8 cellular contexts compared by ENCODE assay signal in genomic region chr6:169990095-169991030, GRCh38.
A peak's percentile ranks its signal among the peaks of the same experiment; 100 is the strongest.
DNase-seq lines count a peak whose midpoint lies in the region; ATAC-seq lines count a peak whose summit lies in the region.

No MANE protein-coding gene starts in this region.

- H3K36me3 Mint-ChIP-seq in T-helper 2 cell treated with Interferon-gamma antibody and Interleukin-4, amounts not matched to agents 5 μg/mL and 100 μg/mL, for 36 hours (ENCODE audit: low read depth): no peaks in the 10 kb centered on the region

- peak overlapping the region; percentile 57 for H3K4me3 Mint-ChIP-seq in T-helper 2 cell treated with Interferon-gamma antibody and Interleukin-4, amounts not matched to agents 5 μg/mL and 100 μg/mL, for 36 hours

- H3K4me3 ChIP-seq in SJCRH30: no peak overlapping the region

- no peaks in the 10 kb centered on the region for H3K9me3 ChIP-seq in SJCRH30 (replicated peaks)

- H3K9me3 Mint-ChIP-seq in T-helper 2 cell treated with Interferon-gamma antibody and Interleukin-4, amounts not matched to agents 5 μg/mL and 100 μg/mL, for 36 hours: no peaks in the 10 kb centered on the region

- no peaks in the 10 kb centered on the region for H3K4me1 ChIP-seq in SJCRH30

- no peaks in the 10 kb centered on the region for H3K27me3 ChIP-seq in SJCRH30

- ATAC-seq in GM21619 (IDR thresholded peaks at IDR 0.05; ENCODE audit: unreplicated experiment): peak; percentile 57

- peaks cover 18% of the 10 kb centered on the region for H3K4me1 Mint-ChIP-seq in T-helper 2 cell treated with Interferon-gamma antibody and Interleukin-4, amounts not matched to agents 5 μg/mL and 100 μg/mL, for 36 hours (ENCODE audit: low read depth)

- peak; percentile 49 to 61 for DNase-seq in AML-193 (lab: John Stamatoyannopoulos, UW)
- peak; percentile 67 for DNase-seq in T-helper 2 cell treated with Interferon-gamma antibody and Interleukin-4, amounts not matched to agents 5 μg/mL and 100 μg/mL, for 36 hours (ENCODE audit: low spot score)
- DNase-seq in germinal center (ENCODE audit: low spot score): peak; percentile 62
- peak; percentile 25 to 46 for DNase-seq in stimulated activated CD8-positive, alpha-beta memory T cell treated with anti-CD3 and anti-CD28 coated beads, Interleukin-2, amount 100 ng/mL, for 48 hours (ENCODE audit: low read depth in 2 of 2)
- no peak for DNase-seq in anterior cingulate cortex (lab: John Stamatoyannopoulos, UW)
- DNase-seq in SJCRH30: no peak
- DNase-seq in hepatic stellate cell (ENCODE audit: low spot score): no peak

- peaks cover 3% of the 10 kb centered on the region for H3K27me3 Mint-ChIP-seq in T-helper 2 cell treated with Interferon-gamma antibody and Interleukin-4, amounts not matched to agents 5 μg/mL and 100 μg/mL, for 36 hours (ENCODE audit: low read depth)

- H3K27ac ChIP-seq in SJCRH30: no peak overlapping the region

- no peaks in the 10 kb centered on the region for H3K36me3 ChIP-seq in SJCRH30

- peak overlapping the region; percentile 41 for H3K27ac Mint-ChIP-seq in T-helper 2 cell treated with Interferon-gamma antibody and Interleukin-4, amounts not matched to agents 5 μg/mL and 100 μg/mL, for 36 hours

Comparison
In these comparisons a context has a peak if more than half of its experiments do, and no peak if none do; other contexts are left out.
1. DNase-seq: peak in AML-193 (2 of 2), T-helper 2 cell treated with Interferon-gamma antibody and Interleukin-4, amounts not matched to agents 5 μg/mL and 100 μg/mL, for 36 hours (single experiment), germinal center (single experiment) and stimulated activated CD8-positive, alpha-beta memory T cell treated with anti-CD3 and anti-CD28 coated beads, Interleukin-2, amount 100 ng/mL, for 48 hours (2 of 2); none in anterior cingulate cortex (0 of 58), SJCRH30 (0 of 2) and hepatic stellate cell (single experiment).